In the genomic region with DNA sequence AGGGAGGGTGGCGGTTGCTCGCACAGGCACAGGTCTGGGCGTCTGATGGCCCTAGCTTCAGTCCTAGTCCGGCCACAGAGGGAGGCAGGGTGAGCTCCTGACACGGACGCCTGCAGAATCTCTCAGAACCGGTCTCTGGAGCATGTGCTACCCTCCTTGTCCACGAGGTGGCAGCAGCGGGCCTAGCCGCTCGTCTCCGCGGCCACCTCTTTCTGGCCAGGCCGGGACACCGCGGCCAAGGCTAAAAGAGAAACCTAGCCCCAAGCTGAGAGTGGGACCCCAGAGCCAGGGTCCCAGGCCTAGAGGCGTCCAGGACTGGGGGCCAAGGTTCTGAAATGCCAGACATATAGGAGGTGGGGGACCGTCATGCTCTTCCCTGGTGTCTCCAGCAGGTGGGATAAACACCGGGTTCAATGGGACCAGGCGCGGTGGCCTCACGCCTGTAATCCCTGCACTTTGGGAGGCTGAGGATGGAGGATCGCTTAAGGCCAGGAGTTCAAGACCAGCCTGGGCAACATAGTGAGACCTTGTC, we compare ENCODE assay signal across 1 cellular context.
TF ChIP-seq lines count a peak whose summit lies in the region.

No MANE protein-coding gene starts in this region.

TF ChIP-seq in SK-N-SH, 30 proteins besides CTCF, POLR2A, EP300 and RAD21 (continued from another document):
- no peak for TF ChIP-seq YY1 (IDR thresholded peaks at IDR 0.05; ENCODE audit: low read depth)
- TF ChIP-seq TCF12 (IDR thresholded peaks at IDR 0.05): no peak
- TF ChIP-seq ELF1 (IDR thresholded peaks at IDR 0.05): no peak
- TF ChIP-seq TEAD4 (IDR thresholded peaks at IDR 0.05; ENCODE audit: borderline replicate concordance, insufficient read depth): no peak
- TF ChIP-seq MXI1 (IDR thresholded peaks at IDR 0.05; ENCODE audit: low read depth, low read length): peak; percentile 36; the same call in 1 of the 2 replicates
- TF ChIP-seq, protein P1, sequence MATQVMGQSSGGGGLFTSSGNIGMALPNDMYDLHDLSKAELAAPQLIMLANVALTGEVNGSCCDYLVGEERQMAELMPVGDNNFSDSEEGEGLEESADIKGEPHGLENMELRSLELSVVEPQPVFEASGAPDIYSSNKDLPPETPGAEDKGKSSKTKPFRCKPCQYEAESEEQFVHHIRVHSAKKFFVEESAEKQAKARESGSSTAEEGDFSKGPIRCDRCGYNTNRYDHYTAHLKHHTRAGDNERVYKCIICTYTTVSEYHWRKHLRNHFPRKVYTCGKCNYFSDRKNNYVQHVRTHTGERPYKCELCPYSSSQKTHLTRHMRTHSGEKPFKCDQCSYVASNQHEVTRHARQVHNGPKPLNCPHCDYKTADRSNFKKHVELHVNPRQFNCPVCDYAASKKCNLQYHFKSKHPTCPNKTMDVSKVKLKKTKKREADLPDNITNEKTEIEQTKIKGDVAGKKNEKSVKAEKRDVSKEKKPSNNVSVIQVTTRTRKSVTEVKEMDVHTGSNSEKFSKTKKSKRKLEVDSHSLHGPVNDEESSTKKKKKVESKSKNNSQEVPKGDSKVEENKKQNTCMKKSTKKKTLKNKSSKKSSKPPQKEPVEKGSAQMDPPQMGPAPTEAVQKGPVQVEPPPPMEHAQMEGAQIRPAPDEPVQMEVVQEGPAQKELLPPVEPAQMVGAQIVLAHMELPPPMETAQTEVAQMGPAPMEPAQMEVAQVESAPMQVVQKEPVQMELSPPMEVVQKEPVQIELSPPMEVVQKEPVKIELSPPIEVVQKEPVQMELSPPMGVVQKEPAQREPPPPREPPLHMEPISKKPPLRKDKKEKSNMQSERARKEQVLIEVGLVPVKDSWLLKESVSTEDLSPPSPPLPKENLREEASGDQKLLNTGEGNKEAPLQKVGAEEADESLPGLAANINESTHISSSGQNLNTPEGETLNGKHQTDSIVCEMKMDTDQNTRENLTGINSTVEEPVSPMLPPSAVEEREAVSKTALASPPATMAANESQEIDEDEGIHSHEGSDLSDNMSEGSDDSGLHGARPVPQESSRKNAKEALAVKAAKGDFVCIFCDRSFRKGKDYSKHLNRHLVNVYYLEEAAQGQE (IDR thresholded peaks at IDR 0.05; ENCODE audit: low read depth, low read length): no peak
- TF ChIP-seq FOSL2 (IDR thresholded peaks at IDR 0.05; ENCODE audit: borderline replicate concordance, low read depth): no peak
- TF ChIP-seq FOXM1 (IDR thresholded peaks at IDR 0.05; ENCODE audit: low read depth): no peak
- TF ChIP-seq SMC3 (IDR thresholded peaks at IDR 0.05; ENCODE audit: low read depth, low read length): peak; percentile 97
- TF ChIP-seq POLR2AphosphoS5 (IDR thresholded peaks at IDR 0.05; ENCODE audit: low read depth, low read length): no peak
- TF ChIP-seq, protein P2, sequence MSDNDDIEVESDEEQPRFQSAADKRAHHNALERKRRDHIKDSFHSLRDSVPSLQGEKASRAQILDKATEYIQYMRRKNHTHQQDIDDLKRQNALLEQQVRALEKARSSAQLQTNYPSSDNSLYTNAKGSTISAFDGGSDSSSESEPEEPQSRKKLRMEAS (IDR thresholded peaks at IDR 0.05; ENCODE audit: low read depth): peak; percentile 74
- TF ChIP-seq TAF1 (IDR thresholded peaks at IDR 0.05; ENCODE audit: borderline replicate concordance, low read depth, low read length): no peak
